In the genomic region with DNA sequence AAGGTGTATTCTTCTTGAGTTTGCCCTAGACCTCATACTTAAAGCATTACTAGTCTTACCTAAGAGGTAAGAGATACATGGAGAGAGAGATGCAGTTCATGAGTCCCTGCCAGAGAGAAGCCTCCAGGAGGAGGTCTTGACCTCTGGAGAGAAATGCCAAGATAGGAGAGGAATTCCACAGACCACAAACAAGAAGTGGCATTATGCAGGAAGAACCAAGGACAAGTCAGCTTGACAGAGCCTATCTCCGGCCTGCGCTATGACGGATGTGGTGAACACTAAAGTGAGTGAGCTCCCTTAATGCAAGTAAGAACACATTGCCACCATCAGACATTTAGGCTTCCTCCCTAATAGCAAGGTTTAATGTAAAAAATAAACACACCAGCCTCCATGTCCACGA, we compare ENCODE assay signal across 23 cellular contexts. TPM values are rescaled to one million over a fixed set of nuclear protein-coding genes. Genes with fewer than 3 reads are reported as not detected.
DNase-seq lines count a peak whose midpoint lies in the region; ATAC-seq and TF ChIP-seq lines count a peak whose summit lies in the region.
"Had no signal": no experiment of that assay in that cellular context is flagged by ENCODE, and none has a peak within 500 bp of the region (broad histone marks: within the 10 kb centered on the region; RNA-seq: fewer than 3 reads in every experiment).

No MANE protein-coding gene starts in this region.

- H3K27ac Mint-ChIP-seq in neural progenitor cell: peak overlapping the region; percentile 7
- H3K27ac Mint-ChIP-seq: CD4-positive, CD25-positive, alpha-beta regulatory T cell had no signal

- POLR2A ChIA-PET in A673 (lab: Charles Lee; ENCODE audit: low non-redundant PET): no interaction called here

- H4K20me1 ChIP-seq in neural progenitor cell (ENCODE audit: low read depth): no peaks in the 10 kb centered on the region

- H3K4me3 ChIP-seq in A673 (ENCODE audit: low read depth, low read length, poor library complexity, severe bottlenecking): no peak overlapping the region
- no peak overlapping the region for H3K4me3 ChIP-seq in Jurkat, Clone E6-1 (ENCODE audit: low read length)
- H3K4me3 ChIP-seq in esophagus muscularis mucosa: no peak overlapping the region
- H3K4me3 ChIP-seq in neural progenitor cell: no peak overlapping the region
- H3K4me3 ChIP-seq: adrenal gland, HAP-1, K562, pancreas had no signal

- TF ChIP-seq EP300 in esophagus muscularis mucosa (IDR thresholded peaks at IDR 0.05): no peak

- no peak for TF ChIP-seq CTCF in A673 (conservative IDR thresholded peaks at IDR 0.05; ENCODE audit: low read depth, low read length)
- no peak for TF ChIP-seq CTCF in esophagus muscularis mucosa (IDR thresholded peaks at IDR 0.05)
- no peak for TF ChIP-seq CTCF in neural progenitor cell (IDR thresholded peaks at IDR 0.05)

- DNase-seq in A673 (ENCODE audit: low spot score): no peak
- peak; percentile 53 for DNase-seq in Jurkat, Clone E6-1 (ENCODE audit: low read depth, low spot score)
- DNase-seq in esophagus muscularis mucosa (ENCODE audit: extremely low spot score): no peak
- DNase-seq in neural progenitor cell (ENCODE audit: low spot score): no peak
- no peak for DNase-seq in mucosa of gallbladder (ENCODE audit: low spot score)
- DNase-seq in NCI-H2029 (lab: John Stamatoyannopoulos, UW): no peak
- DNase-seq: activated CD4-positive, alpha-beta T cell treated with anti-CD3 and anti-CD28 coated beads, Interleukin-2, amount 50 U/mL, for 48 hours; activated CD4-positive, CD25-positive, alpha-beta regulatory T cell; activated gamma-delta T cell; adrenal gland; CD4-positive, CD25-positive, alpha-beta regulatory T cell; naive B cell; NCI-H1436; NCI-H524 treated with DMSO at 0.1 percent for 48 hours; pancreas; right cardiac atrium; stimulated activated naive CD8-positive, alpha-beta T cell treated with anti-CD3 and anti-CD28 coated beads, Interleukin-15, amount 100 ng/mL, for 72 hours; T1000 had no signal

- H3K4me1 ChIP-seq in A673 (ENCODE audit: insufficient read depth, low read length, poor library complexity, severe bottlenecking) (peaks cover 38% of the 10 kb centered on the region), esophagus muscularis mucosa (peaks cover 0 to 39% (median 30%) of the 10 kb centered on the region in 4 donors), neural progenitor cell (peaks cover 10% of the 10 kb centered on the region)
- H3K4me1 ChIP-seq: pancreas had no signal

- H3K9ac ChIP-seq in neural progenitor cell: no peak overlapping the region

- H3K9me3 ChIP-seq in A673 (ENCODE audit: low read depth, low read length, poor library complexity, severe bottlenecking) (peaks cover 4% of the 10 kb centered on the region), esophagus muscularis mucosa (no peaks in the 10 kb centered on the region), neural progenitor cell (ENCODE audit: low read depth) (no peaks in the 10 kb centered on the region)
- H3K9me3 ChIP-seq: adrenal gland, HAP-1, pancreas had no signal

- H3K9me3 Mint-ChIP-seq in neural progenitor cell: peaks cover 21% of the 10 kb centered on the region
- H3K9me3 Mint-ChIP-seq: central memory CD8-positive, alpha-beta T cell had no signal

- CTCF ChIA-PET in A673 (lab: Charles Lee): no interaction called here

- H3K4me3 Mint-ChIP-seq in neural progenitor cell: no peak overlapping the region
- H3K4me3 Mint-ChIP-seq: CD4-positive, CD25-positive, alpha-beta regulatory T cell; central memory CD8-positive, alpha-beta T cell; stimulated activated naive CD8-positive, alpha-beta T cell treated with anti-CD3 and anti-CD28 coated beads, Interleukin-15, amount 100 ng/mL, for 72 hours had no signal

- H3K27me3 ChIP-seq in A673 (replicated peaks; ENCODE audit: insufficient read depth, low read depth, low read length, poor library complexity): no peaks in the 10 kb centered on the region
- H3K27me3 ChIP-seq in esophagus muscularis mucosa: no peaks in the 10 kb centered on the region
- H3K27me3 ChIP-seq in neural progenitor cell: no peaks in the 10 kb centered on the region
- H3K27me3 ChIP-seq: adrenal gland, pancreas had no signal

- WGBS in esophagus muscularis mucosa: 92% methylated on average over 4 of the region's 4 CpGs

- intact Hi-C loops in A673 (cut with micrococcal nuclease; ENCODE audit: unreplicated experiment): no loop called here
- intact Hi-C loops in esophagus muscularis mucosa (cut with DNase I): no loop called here

- H3K27ac ChIP-seq in A673 (ENCODE audit: low read depth, low read length, poor library complexity, severe bottlenecking) (peak overlapping the region; percentile 94), esophagus muscularis mucosa (replicated peaks in 1 of 4) (peak overlapping the region; percentile 79 to 84 (median 81)), neural progenitor cell (no peak overlapping the region)
- H3K27ac ChIP-seq: adrenal gland, pancreas had no signal

- BruUV-seq in A673 (replicated peaks; lab: Mats Ljungman, UMichigan): no TSS peak

- ATAC-seq in GM21515 (IDR thresholded peaks at IDR 0.05; ENCODE audit: unreplicated experiment): no peak
- no peak for ATAC-seq in GM19324 (IDR thresholded peaks at IDR 0.05; ENCODE audit: low FRiP score, unreplicated experiment)
- ATAC-seq: K562; pancreas; stimulated activated naive CD8-positive, alpha-beta T cell treated with anti-CD3 and anti-CD28 coated beads, Interleukin-15, amount 100 ng/mL, for 72 hours had no signal

- H3F3A ChIP-seq in neural progenitor cell (ENCODE audit: low read depth): no peaks in the 10 kb centered on the region

- no peak for TF ChIP-seq POLR2A in esophagus muscularis mucosa (IDR thresholded peaks at IDR 0.05; ENCODE audit: low read depth)

- H2AFZ ChIP-seq in neural progenitor cell (replicated peaks): no peak overlapping the region

- H3K79me2 ChIP-seq in neural progenitor cell (ENCODE audit: low read depth): no peaks in the 10 kb centered on the region

- H3K36me3 Mint-ChIP-seq in neural progenitor cell: no peaks in the 10 kb centered on the region
- H3K36me3 Mint-ChIP-seq: CD4-positive, CD25-positive, alpha-beta regulatory T cell; naive B cell had no signal

- peaks cover 3% of the 10 kb centered on the region for H3K27me3 Mint-ChIP-seq in neural progenitor cell (ENCODE audit: insufficient read depth, low read depth)
- H3K27me3 Mint-ChIP-seq: CD4-positive, CD25-positive, alpha-beta regulatory T cell; central memory CD8-positive, alpha-beta T cell had no signal

- no peaks in the 10 kb centered on the region for H3K36me3 ChIP-seq in A673 (ENCODE audit: insufficient read depth, low read length, poor library complexity, severe bottlenecking)
- no peaks in the 10 kb centered on the region for H3K36me3 ChIP-seq in esophagus muscularis mucosa
- H3K36me3 ChIP-seq in neural progenitor cell: no peaks in the 10 kb centered on the region
- H3K36me3 ChIP-seq: adrenal gland, HAP-1, pancreas had no signal

- H3K4me1 Mint-ChIP-seq in neural progenitor cell: peaks cover 11% of the 10 kb centered on the region
- H3K4me1 Mint-ChIP-seq: CD4-positive, CD25-positive, alpha-beta regulatory T cell; central memory CD8-positive, alpha-beta T cell; naive B cell; stimulated activated naive CD8-positive, alpha-beta T cell treated with anti-CD3 and anti-CD28 coated beads, Interleukin-15, amount 100 ng/mL, for 72 hours had no signal

- H3K4me2 ChIP-seq in neural progenitor cell: no peak overlapping the region

RNA-seq across cellular contexts. Expression of a gene that starts 27.9 kb away (rescaled TPM):
- total RNA-seq in A673 (2021) (144 and 251 TPM in 2 replicates), esophagus muscularis mucosa (100 to 1,000 TPM; 227 to 697 (median 347) TPM), neural progenitor cell (ENCODE audit: low replicate concordance) (28.0 and 47.9 TPM in 2 replicates), mucosa of gallbladder (478 TPM)
- polyA plus RNA-seq in Jurkat, Clone E6-1 (2012; ENCODE audit: insufficient read depth, insufficient read length): not detected
- total RNA-seq: CD4-positive, CD25-positive, alpha-beta regulatory T cell had no signal
- polyA plus RNA-seq: CD4-positive, CD25-positive, alpha-beta regulatory T cell had no signal
